Comparison of ENCODE assay signal across 1 cellular context in genomic region chr4:102868782-102869568, GRCh38.
TF ChIP-seq lines count a peak whose summit lies in the region.

Gene CISD2, plus strand, starts transcription at chr4:102868992. Its CDS starts 93 bp downstream, at chr4:102869085.

TF ChIP-seq in K562, 482 proteins besides CTCF, POLR2A, EP300 and RAD21 (continued from another document and continues in another):
- TF ChIP-seq MBD2 (IDR thresholded peaks at IDR 0.05; ENCODE audit: borderline replicate concordance, low read depth) (peak; percentile 31), MXI1 (IDR thresholded peaks at IDR 0.05; ENCODE audit: low read depth, low read length) (peak; percentile 55), POLR2G (IDR thresholded peaks at IDR 0.05; ENCODE audit: low read depth, low read length) (peak; percentile 99), NRF1 (conservative IDR thresholded peaks at IDR 0.05 in 1 of 2, IDR thresholded peaks at IDR 0.05 in 1 of 2) (peak; percentile 92 to 93), TSC22D4 (tag; IDR thresholded peaks at IDR 0.05) (no peak), ZNF707 (CRISPR knock-in tag; conservative IDR thresholded peaks at IDR 0.05) (no peak), IFI16 (CRISPR knock-in tag; IDR thresholded peaks at IDR 0.05) (no peak), BCOR (IDR thresholded peaks at IDR 0.05) (peak; percentile 40), HCFC1 (IDR thresholded peaks at IDR 0.05; ENCODE audit: low read depth, low read length) (0 out of 2 replicates have a peak, but pooled peaks have one; percentile 15), MED1 (CRISPR knock-in tag; IDR thresholded peaks at IDR 0.05; ENCODE audit: borderline replicate concordance) (no peak), ATF1 (CRISPR knock-in tag; IDR thresholded peaks at IDR 0.05) (peak; percentile 57; the same call in 1 of the 2 replicates), ATF1 (tag; IDR thresholded peaks at IDR 0.05) (peak; percentile 92), TARDBP (IDR thresholded peaks at IDR 0.05) (no peak; the same call in 1 of the 2 replicates), MCM3 (IDR thresholded peaks at IDR 0.05) (no peak), BHLHE40 (IDR thresholded peaks at IDR 0.05; ENCODE audit: low read length) (peak; percentile 99), ZNF197 (CRISPR knock-in tag; IDR thresholded peaks at IDR 0.05; ENCODE audit: low read depth) (no peak), TAL1 (IDR thresholded peaks at IDR 0.05) (peak; percentile 15; the same call in 1 of the 2 replicates), ATF2 (CRISPR knock-in tag; IDR thresholded peaks at IDR 0.05) (no peak), FIP1L1 (IDR thresholded peaks at IDR 0.05; ENCODE audit: low read depth, low read length, poor library complexity, severe bottlenecking) (no peak), NR4A1 (CRISPR knock-in tag; IDR thresholded peaks at IDR 0.05) (no peak), NR4A1 (tag; IDR thresholded peaks at IDR 0.05) (0 out of 2 replicates have a peak, but pooled peaks have one; percentile 15), HNRNPUL1 (IDR thresholded peaks at IDR 0.05; ENCODE audit: low read length) (no peak), CHD2 (IDR thresholded peaks at IDR 0.05; ENCODE audit: low read depth, low read length) (peak; percentile 83), TAF1 (IDR thresholded peaks at IDR 0.05; ENCODE audit: control insufficient read depth, extremely low read depth, insufficient read depth, low read length, severe bottlenecking) (peak; percentile 90), HDGF (IDR thresholded peaks at IDR 0.05) (no peak), FUS (optimal IDR thresholded peaks at IDR 0.05; ENCODE audit: low read depth, low read length) (no peak), DACH1 (IDR thresholded peaks at IDR 0.05; ENCODE audit: partially characterized antibody) (no peak), TAF15 (IDR thresholded peaks at IDR 0.05; ENCODE audit: low read depth, low read length) (no peak), HMG20A (CRISPR knock-in tag; conservative IDR thresholded peaks at IDR 0.05) (no peak), NONO (IDR thresholded peaks at IDR 0.05; ENCODE audit: low read depth in 2 of 2, low read length in 1 of 2) (peak; percentile 31 to 77; a peak in 2 of 4 replicates), ZBTB17 (CRISPR knock-in tag; IDR thresholded peaks at IDR 0.05) (peak; percentile 23; the same call in 1 of the 2 replicates), ZSCAN29 (IDR thresholded peaks at IDR 0.05) (no peak), YBX1 (IDR thresholded peaks at IDR 0.05) (no peak), MAZ (CRISPR knock-in tag; conservative IDR thresholded peaks at IDR 0.05 in 1 of 2, IDR thresholded peaks at IDR 0.05 in 1 of 2) (peak; percentile 93 to 95), TEAD4 (IDR thresholded peaks at IDR 0.05; ENCODE audit: low read length) (no peak), TEAD4 (CRISPR knock-in tag; IDR thresholded peaks at IDR 0.05; ENCODE audit: borderline replicate concordance) (no peak), ZKSCAN3 (CRISPR knock-in tag; IDR thresholded peaks at IDR 0.05) (no peak), ZEB2 (IDR thresholded peaks at IDR 0.05) (peak; percentile 52; the same call in 1 of the 2 replicates), OTX1 (CRISPR knock-in tag; IDR thresholded peaks at IDR 0.05) (no peak), TRIM24 (IDR thresholded peaks at IDR 0.05) (no peak), ZNF224 (CRISPR knock-in tag; IDR thresholded peaks at IDR 0.05) (no peak), ZNF589 (CRISPR knock-in tag; IDR thresholded peaks at IDR 0.05; ENCODE audit: low read depth) (0 out of 2 replicates have a peak, but pooled peaks have one; percentile 30), ETV5 (CRISPR knock-in tag; IDR thresholded peaks at IDR 0.05; ENCODE audit: low read depth) (peak; percentile 68), KDM1A (IDR thresholded peaks at IDR 0.05) (no peak; a peak in 1 of 4 replicates), GTF2F1 (IDR thresholded peaks at IDR 0.05; ENCODE audit: low read depth, low read length) (no peak), BDP1 (IDR thresholded peaks at IDR 0.05; ENCODE audit: insufficient read depth, insufficient read length) (no peak), ZNF668 (CRISPR knock-in tag; IDR thresholded peaks at IDR 0.05) (no peak), RFX1 (IDR thresholded peaks at IDR 0.05) (no peak), CEBPB (tag; IDR thresholded peaks at IDR 0.05) (no peak), SRSF1 (IDR thresholded peaks at IDR 0.05; ENCODE audit: low read depth, low read length) (no peak), MYC (IDR thresholded peaks at IDR 0.05; ENCODE audit: low read depth, low read length) (peak; percentile 81), MYC (CRISPR knock-in tag; IDR thresholded peaks at IDR 0.05; ENCODE audit: borderline replicate concordance, low read depth) (peak; percentile 68; the same call in 1 of the 2 replicates), MAX (CRISPR knock-in tag; IDR thresholded peaks at IDR 0.05) (peak; percentile 89), KLF16 (IDR thresholded peaks at IDR 0.05) (no peak), SREBF1 (IDR thresholded peaks at IDR 0.05; ENCODE audit: borderline replicate concordance, low read depth, low read length) (no peak), CREBBP (IDR thresholded peaks at IDR 0.05; ENCODE audit: low read depth, low read length) (no peak), ZNF239 (CRISPR knock-in tag; IDR thresholded peaks at IDR 0.05) (no peak), KLF1 (tag; IDR thresholded peaks at IDR 0.05) (no peak), NR3C1 (CRISPR knock-in tag; IDR thresholded peaks at IDR 0.05) (0 out of 2 replicates have a peak, but pooled peaks have one; percentile 23), SPI1 (IDR thresholded peaks at IDR 0.05; ENCODE audit: borderline replicate concordance, low read depth, low read length) (peak; percentile 16; the same call in 1 of the 2 replicates), CBX8 (IDR thresholded peaks at IDR 0.05; ENCODE audit: borderline replicate concordance, extremely low read depth, low read depth, low read length, poor library complexity, severe bottlenecking) (no peak), HIVEP1 (CRISPR knock-in tag; IDR thresholded peaks at IDR 0.05) (no peak)
- TF ChIP-seq, protein P1, sequence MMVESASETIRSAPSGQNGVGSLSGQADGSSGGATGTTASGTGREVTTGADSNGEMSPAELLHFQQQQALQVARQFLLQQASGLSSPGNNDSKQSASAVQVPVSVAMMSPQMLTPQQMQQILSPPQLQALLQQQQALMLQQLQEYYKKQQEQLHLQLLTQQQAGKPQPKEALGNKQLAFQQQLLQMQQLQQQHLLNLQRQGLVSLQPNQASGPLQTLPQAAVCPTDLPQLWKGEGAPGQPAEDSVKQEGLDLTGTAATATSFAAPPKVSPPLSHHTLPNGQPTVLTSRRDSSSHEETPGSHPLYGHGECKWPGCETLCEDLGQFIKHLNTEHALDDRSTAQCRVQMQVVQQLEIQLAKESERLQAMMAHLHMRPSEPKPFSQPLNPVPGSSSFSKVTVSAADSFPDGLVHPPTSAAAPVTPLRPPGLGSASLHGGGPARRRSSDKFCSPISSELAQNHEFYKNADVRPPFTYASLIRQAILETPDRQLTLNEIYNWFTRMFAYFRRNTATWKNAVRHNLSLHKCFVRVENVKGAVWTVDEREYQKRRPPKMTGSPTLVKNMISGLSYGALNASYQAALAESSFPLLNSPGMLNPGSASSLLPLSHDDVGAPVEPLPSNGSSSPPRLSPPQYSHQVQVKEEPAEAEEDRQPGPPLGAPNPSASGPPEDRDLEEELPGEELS (CRISPR knock-in tag; IDR thresholded peaks at IDR 0.05; ENCODE audit: borderline replicate concordance): no peak
- TF ChIP-seq, protein P2, sequence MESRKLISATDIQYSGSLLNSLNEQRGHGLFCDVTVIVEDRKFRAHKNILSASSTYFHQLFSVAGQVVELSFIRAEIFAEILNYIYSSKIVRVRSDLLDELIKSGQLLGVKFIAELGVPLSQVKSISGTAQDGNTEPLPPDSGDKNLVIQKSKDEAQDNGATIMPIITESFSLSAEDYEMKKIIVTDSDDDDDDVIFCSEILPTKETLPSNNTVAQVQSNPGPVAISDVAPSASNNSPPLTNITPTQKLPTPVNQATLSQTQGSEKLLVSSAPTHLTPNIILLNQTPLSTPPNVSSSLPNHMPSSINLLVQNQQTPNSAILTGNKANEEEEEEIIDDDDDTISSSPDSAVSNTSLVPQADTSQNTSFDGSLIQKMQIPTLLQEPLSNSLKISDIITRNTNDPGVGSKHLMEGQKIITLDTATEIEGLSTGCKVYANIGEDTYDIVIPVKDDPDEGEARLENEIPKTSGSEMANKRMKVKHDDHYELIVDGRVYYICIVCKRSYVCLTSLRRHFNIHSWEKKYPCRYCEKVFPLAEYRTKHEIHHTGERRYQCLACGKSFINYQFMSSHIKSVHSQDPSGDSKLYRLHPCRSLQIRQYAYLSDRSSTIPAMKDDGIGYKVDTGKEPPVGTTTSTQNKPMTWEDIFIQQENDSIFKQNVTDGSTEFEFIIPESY (CRISPR knock-in tag; IDR thresholded peaks at IDR 0.05): 0 out of 2 replicates have a peak, but pooled peaks have one; percentile 48
- TF ChIP-seq, protein P3, sequence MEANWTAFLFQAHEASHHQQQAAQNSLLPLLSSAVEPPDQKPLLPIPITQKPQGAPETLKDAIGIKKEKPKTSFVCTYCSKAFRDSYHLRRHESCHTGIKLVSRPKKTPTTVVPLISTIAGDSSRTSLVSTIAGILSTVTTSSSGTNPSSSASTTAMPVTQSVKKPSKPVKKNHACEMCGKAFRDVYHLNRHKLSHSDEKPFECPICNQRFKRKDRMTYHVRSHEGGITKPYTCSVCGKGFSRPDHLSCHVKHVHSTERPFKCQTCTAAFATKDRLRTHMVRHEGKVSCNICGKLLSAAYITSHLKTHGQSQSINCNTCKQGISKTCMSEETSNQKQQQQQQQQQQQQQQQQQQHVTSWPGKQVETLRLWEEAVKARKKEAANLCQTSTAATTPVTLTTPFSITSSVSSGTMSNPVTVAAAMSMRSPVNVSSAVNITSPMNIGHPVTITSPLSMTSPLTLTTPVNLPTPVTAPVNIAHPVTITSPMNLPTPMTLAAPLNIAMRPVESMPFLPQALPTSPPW (CRISPR knock-in tag; IDR thresholded peaks at IDR 0.05): peak; percentile 96
- TF ChIP-seq, protein P4, sequence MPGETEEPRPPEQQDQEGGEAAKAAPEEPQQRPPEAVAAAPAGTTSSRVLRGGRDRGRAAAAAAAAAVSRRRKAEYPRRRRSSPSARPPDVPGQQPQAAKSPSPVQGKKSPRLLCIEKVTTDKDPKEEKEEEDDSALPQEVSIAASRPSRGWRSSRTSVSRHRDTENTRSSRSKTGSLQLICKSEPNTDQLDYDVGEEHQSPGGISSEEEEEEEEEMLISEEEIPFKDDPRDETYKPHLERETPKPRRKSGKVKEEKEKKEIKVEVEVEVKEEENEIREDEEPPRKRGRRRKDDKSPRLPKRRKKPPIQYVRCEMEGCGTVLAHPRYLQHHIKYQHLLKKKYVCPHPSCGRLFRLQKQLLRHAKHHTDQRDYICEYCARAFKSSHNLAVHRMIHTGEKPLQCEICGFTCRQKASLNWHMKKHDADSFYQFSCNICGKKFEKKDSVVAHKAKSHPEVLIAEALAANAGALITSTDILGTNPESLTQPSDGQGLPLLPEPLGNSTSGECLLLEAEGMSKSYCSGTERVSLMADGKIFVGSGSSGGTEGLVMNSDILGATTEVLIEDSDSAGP (CRISPR knock-in tag; IDR thresholded peaks at IDR 0.05): peak; percentile 61; the same call in 1 of the 2 replicates
- TF ChIP-seq, protein P5, sequence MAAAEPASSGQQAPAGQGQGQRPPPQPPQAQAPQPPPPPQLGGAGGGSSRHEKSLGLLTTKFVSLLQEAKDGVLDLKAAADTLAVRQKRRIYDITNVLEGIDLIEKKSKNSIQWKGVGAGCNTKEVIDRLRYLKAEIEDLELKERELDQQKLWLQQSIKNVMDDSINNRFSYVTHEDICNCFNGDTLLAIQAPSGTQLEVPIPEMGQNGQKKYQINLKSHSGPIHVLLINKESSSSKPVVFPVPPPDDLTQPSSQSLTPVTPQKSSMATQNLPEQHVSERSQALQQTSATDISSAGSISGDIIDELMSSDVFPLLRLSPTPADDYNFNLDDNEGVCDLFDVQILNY (CRISPR knock-in tag; IDR thresholded peaks at IDR 0.05): 0 out of 2 replicates have a peak, but pooled peaks have one; percentile 70
- TF ChIP-seq, protein P6, sequence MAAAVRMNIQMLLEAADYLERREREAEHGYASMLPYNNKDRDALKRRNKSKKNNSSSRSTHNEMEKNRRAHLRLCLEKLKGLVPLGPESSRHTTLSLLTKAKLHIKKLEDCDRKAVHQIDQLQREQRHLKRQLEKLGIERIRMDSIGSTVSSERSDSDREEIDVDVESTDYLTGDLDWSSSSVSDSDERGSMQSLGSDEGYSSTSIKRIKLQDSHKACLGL (CRISPR knock-in tag; IDR thresholded peaks at IDR 0.05; ENCODE audit: borderline replicate concordance, poor library complexity, severe bottlenecking): no peak
- TF ChIP-seq, protein P7, sequence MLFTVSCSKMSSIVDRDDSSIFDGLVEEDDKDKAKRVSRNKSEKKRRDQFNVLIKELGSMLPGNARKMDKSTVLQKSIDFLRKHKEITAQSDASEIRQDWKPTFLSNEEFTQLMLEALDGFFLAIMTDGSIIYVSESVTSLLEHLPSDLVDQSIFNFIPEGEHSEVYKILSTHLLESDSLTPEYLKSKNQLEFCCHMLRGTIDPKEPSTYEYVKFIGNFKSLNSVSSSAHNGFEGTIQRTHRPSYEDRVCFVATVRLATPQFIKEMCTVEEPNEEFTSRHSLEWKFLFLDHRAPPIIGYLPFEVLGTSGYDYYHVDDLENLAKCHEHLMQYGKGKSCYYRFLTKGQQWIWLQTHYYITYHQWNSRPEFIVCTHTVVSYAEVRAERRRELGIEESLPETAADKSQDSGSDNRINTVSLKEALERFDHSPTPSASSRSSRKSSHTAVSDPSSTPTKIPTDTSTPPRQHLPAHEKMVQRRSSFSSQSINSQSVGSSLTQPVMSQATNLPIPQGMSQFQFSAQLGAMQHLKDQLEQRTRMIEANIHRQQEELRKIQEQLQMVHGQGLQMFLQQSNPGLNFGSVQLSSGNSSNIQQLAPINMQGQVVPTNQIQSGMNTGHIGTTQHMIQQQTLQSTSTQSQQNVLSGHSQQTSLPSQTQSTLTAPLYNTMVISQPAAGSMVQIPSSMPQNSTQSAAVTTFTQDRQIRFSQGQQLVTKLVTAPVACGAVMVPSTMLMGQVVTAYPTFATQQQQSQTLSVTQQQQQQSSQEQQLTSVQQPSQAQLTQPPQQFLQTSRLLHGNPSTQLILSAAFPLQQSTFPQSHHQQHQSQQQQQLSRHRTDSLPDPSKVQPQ (CRISPR knock-in tag; IDR thresholded peaks at IDR 0.05; ENCODE audit: borderline replicate concordance): no peak
